Comparison of ENCODE assay signal across 10 cellular contexts in the genomic region with DNA sequence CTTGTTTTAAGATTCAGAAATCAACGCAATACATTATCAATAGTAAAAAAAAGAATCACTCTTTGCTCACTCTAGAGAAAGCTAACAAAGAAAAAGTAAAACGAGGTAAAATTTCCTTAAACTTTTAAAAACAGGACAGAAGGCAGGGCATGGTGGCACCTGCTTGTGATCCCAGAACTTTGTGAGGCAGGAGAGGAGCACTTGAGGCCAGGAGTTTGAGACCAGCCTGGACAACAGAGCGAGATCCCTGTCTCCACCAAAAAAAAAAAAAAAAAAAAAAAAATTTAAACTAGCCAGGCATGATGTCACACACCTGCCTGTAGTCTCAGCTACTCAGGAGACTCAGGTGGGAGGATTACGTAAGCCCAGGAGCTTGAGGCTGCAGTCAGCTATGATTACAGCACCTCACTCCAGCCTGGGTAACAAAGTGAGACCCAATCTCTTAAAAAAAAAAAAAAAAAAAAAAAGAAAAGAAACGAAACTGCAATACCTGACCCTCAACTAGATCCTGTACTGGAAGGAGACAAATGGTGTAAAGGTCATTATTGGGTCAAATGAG. TPM values are rescaled to one million over a fixed set of nuclear protein-coding genes. Genes with fewer than 3 reads are reported as not detected.
A peak's percentile ranks its signal among the peaks of the same experiment; 100 is the strongest.
DNase-seq lines count a peak whose midpoint lies in the region; ATAC-seq lines count a peak whose summit lies in the region.
"Had no signal": no experiment of that assay in that cellular context is flagged by ENCODE, and none has a peak within 500 bp of the region (broad histone marks: within the 10 kb centered on the region; RNA-seq: fewer than 3 reads in every experiment).

No MANE protein-coding gene starts in this region.

- H3K4me3 Mint-ChIP-seq in activated CD8-positive, alpha-beta memory T cell treated with anti-CD3 and anti-CD28 coated beads, Interleukin-2, amount 10 ng/mL, durations not matched to agents 7 days and 5 days: no peak overlapping the region
- peak overlapping the region; percentile 5 for H3K4me3 Mint-ChIP-seq in T-helper 1 cell treated with Interleukin-12 subunit alpha and Interleukin-12 subunit beta and Interleukin-4 antibody, amounts not matched to agents 30 μg/mL and 1 μg/mL, for 36 hours
- H3K4me3 Mint-ChIP-seq in stimulated activated memory B cell treated with anti-CD40 and anti-IgM and Interleukin-4, amounts not matched to agents 10 μg/mL and 1 μg/mL and 100 μg/mL, for 72 hours: peak overlapping the region; percentile 62

- H3K27ac ChIP-seq in epithelial cell of prostate: peak overlapping the region; percentile 95

- CTCF ChIA-PET in activated CD8-positive, alpha-beta memory T cell treated with anti-CD3 and anti-CD28 coated beads, Interleukin-2, amount 10 ng/mL, durations not matched to agents 7 days and 5 days (lab: Charles Lee): interaction anchor here (0.7 to 2.9 kb wide), 8 partner anchors 12 to 570 kb away, joined by 3 to 14 read pairs (median 4); no protein-coding TSS in a partner anchor

- peaks cover 42% of the 10 kb centered on the region for H3K4me1 Mint-ChIP-seq in activated CD8-positive, alpha-beta memory T cell treated with anti-CD3 and anti-CD28 coated beads, Interleukin-2, amount 10 ng/mL, durations not matched to agents 7 days and 5 days
- peaks cover 29% of the 10 kb centered on the region for H3K4me1 Mint-ChIP-seq in T-helper 1 cell treated with Interleukin-12 subunit alpha and Interleukin-12 subunit beta and Interleukin-4 antibody, amounts not matched to agents 30 μg/mL and 1 μg/mL, for 36 hours (ENCODE audit: low read depth)
- H3K4me1 Mint-ChIP-seq in stimulated activated memory B cell treated with anti-CD40 and anti-IgM and Interleukin-4, amounts not matched to agents 10 μg/mL and 1 μg/mL and 100 μg/mL, for 72 hours: peaks cover 44% of the 10 kb centered on the region

- DNase-seq in activated CD8-positive, alpha-beta memory T cell treated with anti-CD3 and anti-CD28 coated beads for 4 hours (ENCODE audit: low read depth in 2 of 2): peak; percentile 15 to 33
- no peak for DNase-seq in activated CD8-positive, alpha-beta memory T cell treated with anti-CD3 and anti-CD28 coated beads, Interleukin-2, amount 10 ng/mL, durations not matched to agents 7 days and 5 days
- DNase-seq in epithelial cell of prostate (ENCODE audit: low read depth, low spot score) (peak; percentile 73), hippocampal formation (lab: John Stamatoyannopoulos, UW) (no peak)
- DNase-seq: NCI-H1105; stimulated activated CD4-positive, alpha-beta T cell treated with anti-CD3 and anti-CD28 coated beads, Interleukin-2, amount 100 ng/mL, for 48 hours had no signal

- H3K27ac Mint-ChIP-seq in activated CD8-positive, alpha-beta memory T cell treated with anti-CD3 and anti-CD28 coated beads, Interleukin-2, amount 10 ng/mL, durations not matched to agents 7 days and 5 days: no peak overlapping the region
- H3K27ac Mint-ChIP-seq in T-helper 1 cell treated with Interleukin-12 subunit alpha and Interleukin-12 subunit beta and Interleukin-4 antibody, amounts not matched to agents 30 μg/mL and 1 μg/mL, for 36 hours: no peak overlapping the region
- no peak overlapping the region for H3K27ac Mint-ChIP-seq in stimulated activated memory B cell treated with anti-CD40 and anti-IgM and Interleukin-4, amounts not matched to agents 10 μg/mL and 1 μg/mL and 100 μg/mL, for 72 hours

- H3K36me3 Mint-ChIP-seq in activated CD8-positive, alpha-beta memory T cell treated with anti-CD3 and anti-CD28 coated beads, Interleukin-2, amount 10 ng/mL, durations not matched to agents 7 days and 5 days: peaks cover 20% of the 10 kb centered on the region
- H3K36me3 Mint-ChIP-seq in T-helper 1 cell treated with Interleukin-12 subunit alpha and Interleukin-12 subunit beta and Interleukin-4 antibody, amounts not matched to agents 30 μg/mL and 1 μg/mL, for 36 hours (ENCODE audit: low read depth): peaks cover 17% of the 10 kb centered on the region
- peaks cover 34% of the 10 kb centered on the region for H3K36me3 Mint-ChIP-seq in stimulated activated memory B cell treated with anti-CD40 and anti-IgM and Interleukin-4, amounts not matched to agents 10 μg/mL and 1 μg/mL and 100 μg/mL, for 72 hours

- peaks cover 3% of the 10 kb centered on the region for H3K27me3 Mint-ChIP-seq in activated CD8-positive, alpha-beta memory T cell treated with anti-CD3 and anti-CD28 coated beads, Interleukin-2, amount 10 ng/mL, durations not matched to agents 7 days and 5 days
- H3K27me3 Mint-ChIP-seq in T-helper 1 cell treated with Interleukin-12 subunit alpha and Interleukin-12 subunit beta and Interleukin-4 antibody, amounts not matched to agents 30 μg/mL and 1 μg/mL, for 36 hours (ENCODE audit: low read depth): peaks cover 4% of the 10 kb centered on the region
- H3K27me3 Mint-ChIP-seq in stimulated activated memory B cell treated with anti-CD40 and anti-IgM and Interleukin-4, amounts not matched to agents 10 μg/mL and 1 μg/mL and 100 μg/mL, for 72 hours: no peaks in the 10 kb centered on the region

- ATAC-seq in activated CD8-positive, alpha-beta memory T cell treated with anti-CD3 and anti-CD28 coated beads, Interleukin-2, amount 10 ng/mL, durations not matched to agents 7 days and 5 days: no peak
- ATAC-seq in stimulated activated memory B cell treated with anti-CD40 and anti-IgM and Interleukin-4, amounts not matched to agents 10 μg/mL and 1 μg/mL and 100 μg/mL, for 72 hours: no peak
- no peak for ATAC-seq in HG03159 (IDR thresholded peaks at IDR 0.05; ENCODE audit: unreplicated experiment)
- ATAC-seq in HG02973 (IDR thresholded peaks at IDR 0.05; ENCODE audit: unreplicated experiment): no peak

- no peaks in the 10 kb centered on the region for H3K9me3 Mint-ChIP-seq in activated CD8-positive, alpha-beta memory T cell treated with anti-CD3 and anti-CD28 coated beads, Interleukin-2, amount 10 ng/mL, durations not matched to agents 7 days and 5 days (ENCODE audit: low read depth)
- H3K9me3 Mint-ChIP-seq in T-helper 1 cell treated with Interleukin-12 subunit alpha and Interleukin-12 subunit beta and Interleukin-4 antibody, amounts not matched to agents 30 μg/mL and 1 μg/mL, for 36 hours: no peaks in the 10 kb centered on the region
- H3K9me3 Mint-ChIP-seq in stimulated activated memory B cell treated with anti-CD40 and anti-IgM and Interleukin-4, amounts not matched to agents 10 μg/mL and 1 μg/mL and 100 μg/mL, for 72 hours: no peaks in the 10 kb centered on the region

RNA-seq across cellular contexts. Expression of gene CCNI, which starts 3.5 kb away (rescaled TPM):
- total RNA-seq in activated CD8-positive, alpha-beta memory T cell treated with anti-CD3 and anti-CD28 coated beads, Interleukin-2, amount 10 ng/mL, durations not matched to agents 7 days and 5 days: 100 to 1,000 TPM; 179 to 221 TPM

Comparison
In these comparisons a context has a peak if more than half of its experiments do, and no peak if none do; other contexts are left out.
1. DNase-seq: peak in activated CD8-positive, alpha-beta memory T cell treated with anti-CD3 and anti-CD28 coated beads for 4 hours (2 of 2) and epithelial cell of prostate (single experiment); none in activated CD8-positive, alpha-beta memory T cell treated with anti-CD3 and anti-CD28 coated beads, Interleukin-2, amount 10 ng/mL, durations not matched to agents 7 days and 5 days (single experiment) and hippocampal formation (0 of 2).